In the genomic region with DNA sequence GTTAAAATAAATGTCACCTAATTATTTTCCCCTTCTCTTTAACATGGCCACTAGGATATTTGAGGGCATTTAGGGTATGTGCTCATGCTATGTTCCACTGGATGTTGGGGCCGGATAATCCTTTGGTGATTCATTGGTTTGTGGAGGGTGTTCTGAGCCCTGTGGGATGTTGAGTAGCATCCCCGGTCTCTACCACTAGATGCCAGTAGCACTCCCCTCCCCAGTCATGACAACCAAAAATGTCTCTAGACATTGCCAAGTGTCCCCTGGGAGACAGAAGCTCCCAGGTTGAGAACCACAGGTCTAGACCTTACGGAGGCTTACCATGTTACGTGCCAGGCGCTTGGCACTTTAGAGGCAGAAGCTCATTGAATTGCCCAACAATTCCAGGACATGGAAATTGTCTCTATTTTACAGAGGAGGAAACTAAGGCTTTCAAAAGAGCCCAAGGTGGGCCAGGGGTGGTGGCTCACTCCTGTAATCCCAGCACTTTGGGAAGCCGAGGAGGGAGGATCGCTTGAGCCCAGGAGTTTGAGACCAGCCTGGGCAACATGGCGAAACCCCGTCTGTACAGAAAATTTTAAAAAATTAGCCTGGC, we compare ENCODE assay signal across 9 cellular contexts. TPM values are rescaled to one million over a fixed set of nuclear protein-coding genes. Genes with fewer than 3 reads are reported as not detected.
DNase-seq lines count a peak whose midpoint lies in the region; ATAC-seq and TF ChIP-seq lines count a peak whose summit lies in the region.
"Had no signal": no experiment of that assay in that cellular context is flagged by ENCODE, and none has a peak within 500 bp of the region (broad histone marks: within the 10 kb centered on the region; RNA-seq: fewer than 3 reads in every experiment).

No MANE protein-coding gene starts in this region.

- H3K27me3 Mint-ChIP-seq in chondrocyte (ENCODE audit: low read depth) (peaks cover 32% of the 10 kb centered on the region), naive B cell (peaks cover 24 to 44% (median 33%) of the 10 kb centered on the region in 3 donors)

- DNase-seq in DMS53 (lab: John Stamatoyannopoulos, UW), result peak; percentile 41
- no peak for DNase-seq in DMS53 treated with DMSO at 0.1 percent for 48 hours (lab: John Stamatoyannopoulos, UW; ENCODE audit: unreplicated experiment)
- peak; percentile 84 for DNase-seq in HS-5 (ENCODE audit: low read depth)
- peak; percentile 82 for DNase-seq in RWPE1 (ENCODE audit: low spot score)
- no peak for DNase-seq in chondrocyte (ENCODE audit: low spot score)
- DNase-seq in naive B cell, result peak; percentile 20

- H3K9me3 Mint-ChIP-seq in chondrocyte (ENCODE audit: low read depth) (no peaks in the 10 kb centered on the region), naive B cell (peaks cover 0 to 2% (median 0%) of the 10 kb centered on the region in 7 donors)

- no peak overlapping the region for H3K27ac ChIP-seq in RWPE1

- H3K27ac Mint-ChIP-seq in chondrocyte (ENCODE audit: unreplicated experiment) (no peak overlapping the region), naive B cell (no peak overlapping the region)
- H3K27ac Mint-ChIP-seq: CD4-positive, CD25-positive, alpha-beta regulatory T cell had no signal

- peak; percentile 75 for TF ChIP-seq CTCF in RWPE1 (conservative IDR thresholded peaks at IDR 0.05; ENCODE audit: low read depth)
- peak; percentile 78 for TF ChIP-seq CTCF in chondrocyte (IDR thresholded peaks at IDR 0.05)

- POLR2A ChIA-PET in RWPE1 (lab: Yijun Ruan, JAX; ENCODE audit: low non-redundant PET), result interaction anchor here (0.7 kb wide), 1 partner anchor 623 kb away, joined by 3 read pairs; no protein-coding TSS in a partner anchor

- H3K4me1 Mint-ChIP-seq in chondrocyte (ENCODE audit: low read depth), result no peaks in the 10 kb centered on the region
- peaks cover 0 to 7% (median 0%) of the 10 kb centered on the region in 3 donors for H3K4me1 Mint-ChIP-seq in naive B cell
- H3K4me1 Mint-ChIP-seq: CD4-positive, CD25-positive, alpha-beta regulatory T cell had no signal

- CTCF ChIA-PET in RWPE1 (lab: Yijun Ruan, JAX), result interaction anchor here (0.6 to 1.8 kb wide), 6 partner anchors 19 to 205 kb away, joined by 3 to 5 read pairs (median 4); partner anchors contain the start of gene KLK4

- H3K36me3 Mint-ChIP-seq in chondrocyte (ENCODE audit: low read depth) (no peaks in the 10 kb centered on the region), naive B cell (no peaks in the 10 kb centered on the region)
- H3K36me3 Mint-ChIP-seq: CD4-positive, CD25-positive, alpha-beta regulatory T cell had no signal

- ATAC-seq in naive B cell (ENCODE audit: low read depth in 2 of 2) (peak; percentile 77 to 81), GM19455 (IDR thresholded peaks at IDR 0.05; ENCODE audit: unreplicated experiment) (no peak), HG03095 (IDR thresholded peaks at IDR 0.05; ENCODE audit: unreplicated experiment) (no peak)

- H3K4me3 Mint-ChIP-seq in chondrocyte (ENCODE audit: unreplicated experiment) (no peak overlapping the region), naive B cell (no peak overlapping the region)
- H3K4me3 Mint-ChIP-seq: CD4-positive, CD25-positive, alpha-beta regulatory T cell had no signal

RNA-seq across cellular contexts. Expression of gene SHANK1, which starts 14.1 kb away (rescaled TPM):
- 0.27 to 0.65 TPM (median 0.41 TPM) in 3 replicates for total RNA-seq in chondrocyte
- not detected for polyA plus RNA-seq in naive B cell (ENCODE audit: low read depth in 6 of 6)
- total RNA-seq: CD4-positive, CD25-positive, alpha-beta regulatory T cell had no signal
- polyA plus RNA-seq: CD4-positive, CD25-positive, alpha-beta regulatory T cell had no signal

RNA-seq across cellular contexts. Expression of gene CLEC11A, which starts 17.6 kb away (rescaled TPM):
- 2.9 to 5.4 TPM (median 5.1 TPM) in 3 replicates for total RNA-seq in chondrocyte
- polyA plus RNA-seq in naive B cell (ENCODE audit: low read depth in 6 of 6), result 1 to 10 TPM in 2 of 6 donors, under 1 TPM in 4; 0.49 to 1.1 (median 0.69) TPM

RNA-seq across cellular contexts. Expression of gene C19orf81, which starts 56.3 kb away (rescaled TPM):
- 1.7 to 4.3 TPM (median 2.5 TPM) in 3 replicates for total RNA-seq in chondrocyte
- polyA plus RNA-seq in naive B cell (ENCODE audit: low read depth in 6 of 6), result 1 to 10 TPM in 2 of 6 donors, not detected in 4; 1.1 to 1.2 TPM
- total RNA-seq: CD4-positive, CD25-positive, alpha-beta regulatory T cell had no signal
- polyA plus RNA-seq: CD4-positive, CD25-positive, alpha-beta regulatory T cell had no signal

Comparison
In these comparisons a context has a peak if more than half of its experiments do, and no peak if none do; other contexts are left out.
1. DNase-seq: peak in DMS53 (single experiment), HS-5 (single experiment), RWPE1 (single experiment) and naive B cell (single experiment); none in DMS53 treated with DMSO at 0.1 percent for 48 hours (single experiment) and chondrocyte (single experiment).
2. ATAC-seq: peak in naive B cell (2 of 2); none in GM19455 (single experiment) and HG03095 (single experiment).